ENCODE assay signal across 8 cellular contexts in the genomic region with DNA sequence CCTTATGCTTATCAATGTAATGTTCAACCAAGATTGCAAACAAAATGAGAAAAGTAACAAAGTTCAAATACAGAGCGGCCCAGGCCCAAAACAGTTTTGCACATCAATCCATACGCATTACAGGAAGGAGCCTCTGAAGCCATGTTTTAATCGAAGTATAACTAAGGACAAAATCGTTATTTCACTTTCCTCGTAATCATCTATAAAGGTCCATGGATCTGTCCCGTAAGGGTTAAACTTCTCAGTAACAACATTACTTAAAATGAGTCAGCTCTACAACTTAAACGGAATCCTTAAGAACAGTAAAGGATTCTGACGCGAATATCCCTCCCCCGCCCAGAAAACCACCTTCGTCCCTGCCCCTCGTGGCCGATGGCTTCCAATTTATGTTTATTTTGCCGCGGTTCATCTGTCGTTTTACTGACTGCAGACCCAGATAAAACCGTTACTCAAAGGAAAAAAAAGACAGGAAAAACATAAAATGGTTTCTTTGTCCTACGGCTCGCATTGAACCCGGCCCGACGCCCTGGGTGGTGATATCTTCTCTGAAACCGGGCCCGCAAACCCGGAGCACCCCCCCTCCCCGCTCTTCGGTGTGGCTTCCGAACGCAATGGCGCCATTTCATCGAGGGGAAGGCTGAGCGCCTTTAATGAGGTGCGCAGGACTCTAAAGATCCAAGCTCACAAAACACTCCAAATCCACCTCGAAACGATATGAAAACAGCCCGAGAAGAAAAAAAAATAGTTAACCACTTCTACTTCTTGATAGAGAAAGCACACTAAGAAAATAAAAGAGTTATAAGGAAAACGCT. TPM values are rescaled to one million over a fixed set of nuclear protein-coding genes. Genes with fewer than 3 reads are reported as not detected.
DNase-seq lines count a peak whose midpoint lies in the region; ATAC-seq and TF ChIP-seq lines count a peak whose summit lies in the region.

No MANE protein-coding gene starts in this region.

- H3K4me3 ChIP-seq in ACC112 (ENCODE audit: low read depth, low read length), result peak overlapping the region; percentile 99
- peak overlapping the region; percentile 99 for H3K4me3 ChIP-seq in adipocyte (ENCODE audit: low read length)
- peak overlapping the region; percentile 82 to 98 for H3K4me3 ChIP-seq in right atrium auricular region
- peak overlapping the region; percentile 95 for H3K4me3 ChIP-seq in rectal smooth muscle tissue (ENCODE audit: low read length)
- peak overlapping the region; percentile 95 to 98 for H3K4me3 ChIP-seq in aorta (ENCODE audit: low read length in 2 of 2)

- TF ChIP-seq CTCF in right atrium auricular region (IDR thresholded peaks at IDR 0.05), result no peak

- H3K9me3 ChIP-seq in adipocyte (ENCODE audit: control insufficient read depth, low read length), result no peaks in the 10 kb centered on the region
- H3K9me3 ChIP-seq in right atrium auricular region, result no peaks in the 10 kb centered on the region
- no peaks in the 10 kb centered on the region for H3K9me3 ChIP-seq in aorta (ENCODE audit: control insufficient read depth, low read length)

- H3K9ac ChIP-seq in adipocyte (ENCODE audit: low read length) (peak overlapping the region; percentile 100), rectal smooth muscle tissue (ENCODE audit: low read length) (peak overlapping the region; percentile 66)

- no peak overlapping the region for H2AFZ ChIP-seq in ACC112 (ENCODE audit: low read length, unreplicated experiment)

- peaks cover 89% of the 10 kb centered on the region for H3K79me2 ChIP-seq in ACC112 (ENCODE audit: control insufficient read depth, insufficient read depth, low read length, unreplicated experiment)

- intact Hi-C loops in aorta (cut with DNase I), result loop anchor here (10.0 kb wide), 3 partner anchors 165 to 965 kb away; partner anchors contain the start of genes HOXA3 (in 1 of the 2), HOXA7 (in 1 of the 2) and HOXA9 (in 1 of the 2)

- ATAC-seq in SK-N-SH treated with all-trans-retinoic acid at 6 μM for 48 hours, result peak; percentile 27
- ATAC-seq in aorta (ENCODE audit: low FRiP score), result peak; percentile 53

- H3K4me1 ChIP-seq in ACC112 (ENCODE audit: control insufficient read depth, insufficient read depth, low read length, unreplicated experiment), result peaks cover 28% of the 10 kb centered on the region
- peaks cover 41% of the 10 kb centered on the region for H3K4me1 ChIP-seq in adipocyte (ENCODE audit: control insufficient read depth, insufficient read depth, low read length)
- peaks cover 0 to 54% of the 10 kb centered on the region in 2 donors for H3K4me1 ChIP-seq in right atrium auricular region
- peaks cover 22% of the 10 kb centered on the region for H3K4me1 ChIP-seq in rectal smooth muscle tissue (ENCODE audit: control insufficient read depth, insufficient read depth, low read length)
- peaks cover under 1 to 6% of the 10 kb centered on the region in 2 donors for H3K4me1 ChIP-seq in aorta (ENCODE audit: control insufficient read depth in 1 of 2, insufficient read depth in 2 of 2, low read length in 2 of 2)

- H3K27me3 ChIP-seq in ACC112 (ENCODE audit: insufficient read depth, low read length) (no peaks in the 10 kb centered on the region), adipocyte (replicated peaks; ENCODE audit: control insufficient read depth, insufficient read depth, low read length) (no peaks in the 10 kb centered on the region), right atrium auricular region (no peaks in the 10 kb centered on the region), rectal smooth muscle tissue (ENCODE audit: control insufficient read depth, insufficient read depth, low read length) (no peaks in the 10 kb centered on the region), aorta (ENCODE audit: control insufficient read depth in 1 of 2, insufficient read depth in 2 of 2, low read length in 1 of 2) (no peaks in the 10 kb centered on the region)

- H3K36me3 ChIP-seq in ACC112 (ENCODE audit: insufficient read depth, low read length) (peaks cover 55% of the 10 kb centered on the region), adipocyte (ENCODE audit: control insufficient read depth, insufficient read depth, low read length, severe bottlenecking) (peaks cover 32% of the 10 kb centered on the region), right atrium auricular region (peaks cover 33% of the 10 kb centered on the region), rectal smooth muscle tissue (ENCODE audit: control insufficient read depth, insufficient read depth, low read length) (peaks cover 18% of the 10 kb centered on the region), aorta (ENCODE audit: control insufficient read depth in 1 of 2, insufficient read depth in 2 of 2, low read length in 1 of 2) (peaks cover 0 to 2% of the 10 kb centered on the region in 2 donors)

- DNase-seq in HCEC 1CT, result peak; percentile 33
- DNase-seq in adipocyte (ENCODE audit: low read depth), result peak; percentile 83
- DNase-seq in right atrium auricular region (ENCODE audit: low spot score), result no peak
- DNase-seq in aorta, result peak; percentile 83 to 85
- no peak for DNase-seq in HuH-7 (ENCODE audit: low spot score)

- peak overlapping the region; percentile 98 for H3K27ac ChIP-seq in ACC112 (ENCODE audit: low read depth, low read length)
- H3K27ac ChIP-seq in right atrium auricular region, result peak overlapping the region; percentile 100
- H3K27ac ChIP-seq in rectal smooth muscle tissue (ENCODE audit: low read depth, low read length), result peak overlapping the region; percentile 97
- peak overlapping the region; percentile 90 to 100 for H3K27ac ChIP-seq in aorta (ENCODE audit: low read depth in 1 of 2, low read length in 2 of 2)

- 0% methylated on average over 37 of the region's 37 CpGs for WGBS in aorta, 2 donors

TF ChIP-seq in SK-N-SH treated with all-trans-retinoic acid at 6 μM for 48 hours, 23 proteins besides CTCF, POLR2A, EP300 and RAD21:
- TF ChIP-seq ARNTL (CRISPR knock-in tag; IDR thresholded peaks at IDR 0.05; ENCODE audit: borderline replicate concordance, low read depth) (no peak), SNAI2 (CRISPR knock-in tag; IDR thresholded peaks at IDR 0.05) (no peak), TOX (CRISPR knock-in tag; IDR thresholded peaks at IDR 0.05; ENCODE audit: borderline replicate concordance) (0 out of 2 replicates have a peak, but pooled peaks have one; percentile 9), OSR1 (CRISPR knock-in tag; IDR thresholded peaks at IDR 0.05) (no peak), ZFP30 (CRISPR knock-in tag; IDR thresholded peaks at IDR 0.05) (no peak), ZNF8 (CRISPR knock-in tag; IDR thresholded peaks at IDR 0.05) (no peak)
- TF ChIP-seq, protein P1, sequence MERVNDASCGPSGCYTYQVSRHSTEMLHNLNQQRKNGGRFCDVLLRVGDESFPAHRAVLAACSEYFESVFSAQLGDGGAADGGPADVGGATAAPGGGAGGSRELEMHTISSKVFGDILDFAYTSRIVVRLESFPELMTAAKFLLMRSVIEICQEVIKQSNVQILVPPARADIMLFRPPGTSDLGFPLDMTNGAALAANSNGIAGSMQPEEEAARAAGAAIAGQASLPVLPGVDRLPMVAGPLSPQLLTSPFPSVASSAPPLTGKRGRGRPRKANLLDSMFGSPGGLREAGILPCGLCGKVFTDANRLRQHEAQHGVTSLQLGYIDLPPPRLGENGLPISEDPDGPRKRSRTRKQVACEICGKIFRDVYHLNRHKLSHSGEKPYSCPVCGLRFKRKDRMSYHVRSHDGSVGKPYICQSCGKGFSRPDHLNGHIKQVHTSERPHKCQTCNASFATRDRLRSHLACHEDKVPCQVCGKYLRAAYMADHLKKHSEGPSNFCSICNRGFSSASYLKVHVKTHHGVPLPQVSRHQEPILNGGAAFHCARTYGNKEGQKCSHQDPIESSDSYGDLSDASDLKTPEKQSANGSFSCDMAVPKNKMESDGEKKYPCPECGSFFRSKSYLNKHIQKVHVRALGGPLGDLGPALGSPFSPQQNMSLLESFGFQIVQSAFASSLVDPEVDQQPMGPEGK (CRISPR knock-in tag; IDR thresholded peaks at IDR 0.05; ENCODE audit: borderline replicate concordance), result peak; percentile 12; the same call in 1 of the 2 replicates

RNA-seq across cellular contexts. Expression of gene HNRNPA2B1, which starts 1.0 kb away (rescaled TPM):
- total RNA-seq in right atrium auricular region, result 100 to 1,000 TPM; 124 to 160 TPM
- 100 to 1,000 TPM; 332 to 354 TPM for total RNA-seq in aorta
- polyA plus RNA-seq in aorta, result 100 to 1,000 TPM; 345 to 392 TPM

RNA-seq across cellular contexts. Expression of gene CBX3, which starts 2.0 kb away (rescaled TPM):
- 10 to 100 TPM; 37.9 to 43.3 TPM for total RNA-seq in right atrium auricular region
- total RNA-seq in aorta, result 10 to 100 TPM; 74.8 to 86.6 TPM
- polyA plus RNA-seq in aorta, result 100 to 1,000 TPM in 1 of 2 donors, 10 to 100 TPM in 1; 83.0 to 143 TPM

RNA-seq across cellular contexts. Expression of gene NFE2L3, which starts 47.5 kb away (rescaled TPM):
- 1 to 10 TPM in 1 of 2 donors, under 1 TPM in 1; 0.63 to 1.8 TPM for total RNA-seq in right atrium auricular region
- 1 to 10 TPM; 1.8 to 3.1 TPM for total RNA-seq in aorta
- polyA plus RNA-seq in aorta, result 1 to 10 TPM in 1 of 2 donors, under 1 TPM in 1; 0.38 to 1.1 TPM

Comparison
In these comparisons a context has a peak if more than half of its experiments do, and no peak if none do; other contexts are left out.
1. DNase-seq: peak in HCEC 1CT (single experiment), adipocyte (single experiment) and aorta (2 of 2); none in right atrium auricular region (single experiment) and HuH-7 (single experiment).
2. Peak in every context shown above with its lines, with median percentiles within 50 percentile points of each other: H3K27ac ChIP-seq and H3K4me3 ChIP-seq.